ENCODE assay signal across 21 cellular contexts in genomic region chr2:74099835-74100234, GRCh38. TPM values are rescaled to one million over a fixed set of nuclear protein-coding genes. Genes with fewer than 3 reads are reported as not detected.
DNase-seq lines count a peak whose midpoint lies in the region; ATAC-seq and TF ChIP-seq lines count a peak whose summit lies in the region.
"Had no signal": no experiment of that assay in that cellular context is flagged by ENCODE, and none has a peak within 500 bp of the region (broad histone marks: within the 10 kb centered on the region; RNA-seq: fewer than 3 reads in every experiment).

No MANE protein-coding gene starts in this region.

- intact Hi-C loops in left colon (cut with DNase I, micrococcal nuclease) (no loop called here), sciatic nerve (cut with DNase I) (no loop called here)

- ATAC-seq in activated T-helper 17 cell treated with anti-CD3 and anti-CD28 coated beads, Interleukin-2, amount 50 U/mL, for 72 hours (replicated peaks): peak; percentile 6
- ATAC-seq in left colon (peak; percentile 61), sciatic nerve (peak; percentile 69), HG03095 (IDR thresholded peaks at IDR 0.05; ENCODE audit: unreplicated experiment) (no peak)

- peaks cover 97% of the 10 kb centered on the region for H3K36me3 Mint-ChIP-seq in activated T-helper 17 cell treated with anti-CD3 and anti-CD28 coated beads, Interleukin-2, amount 50 U/mL, for 72 hours (ENCODE audit: low read depth)

- H3K9me3 ChIP-seq in HEK293 (ENCODE audit: control insufficient read depth, insufficient read depth, low read depth, low read length): no peaks in the 10 kb centered on the region
- H3K9me3 ChIP-seq: Peyer's patch, psoas muscle, tibial artery had no signal

- TF ChIP-seq CTCF in HEK293 (tag by site-specific recombination; IDR thresholded peaks at IDR 0.05) (no peak), coronary artery (IDR thresholded peaks at IDR 0.05) (no peak)

- no peak overlapping the region for H3K4me3 ChIP-seq in HEK293 (ENCODE audit: low read depth, low read length)
- H3K4me3 ChIP-seq in coronary artery: no peak overlapping the region
- H3K4me3 ChIP-seq: neural progenitor cell, Peyer's patch, psoas muscle, tibial artery had no signal

- H3K27ac ChIP-seq in HEK293 (ENCODE audit: extremely low read depth, low read depth, low read length) (no peak overlapping the region), coronary artery (no peak overlapping the region)
- H3K27ac ChIP-seq: neural progenitor cell, Peyer's patch, psoas muscle, tibial artery had no signal

- no peaks in the 10 kb centered on the region for H3K9me3 Mint-ChIP-seq in activated T-helper 17 cell treated with anti-CD3 and anti-CD28 coated beads, Interleukin-2, amount 50 U/mL, for 72 hours
- H3K9me3 Mint-ChIP-seq: neural progenitor cell; T-helper 1 cell treated with Interleukin-12 subunit alpha and Interleukin-12 subunit beta and Interleukin-4 antibody, amounts not matched to agents 30 μg/mL and 1 μg/mL, for 36 hours had no signal

- DNase-seq in left colon (peak in 1 of 2 donors; percentile 37), sciatic nerve (ENCODE audit: low spot score) (no peak), coronary artery (ENCODE audit: low spot score) (no peak), NCI-H446 treated with DMSO at 0.1 percent for 48 hours (lab: John Stamatoyannopoulos, UW) (no peak)
- no peak for DNase-seq in stimulated activated CD4-positive, alpha-beta T cell treated with anti-CD3 and anti-CD28 coated beads, Interleukin-2, amount 100 ng/mL, for 48 hours
- DNase-seq: activated CD4-positive, alpha-beta T cell treated with anti-CD3 and anti-CD28 coated beads for 48 hours; cortex of kidney; Kasumi-1; NCI-H1105; NCI-H2081; Peyer's patch; psoas muscle; small intestine; stimulated activated CD4-positive, alpha-beta T cell treated with anti-CD3 and anti-CD28 coated beads, Interleukin-2, amount 100 ng/mL, for 24 hours; stimulated activated naive CD4-positive, alpha-beta T cell; tibial artery had no signal

- H3K27ac Mint-ChIP-seq in activated T-helper 17 cell treated with anti-CD3 and anti-CD28 coated beads, Interleukin-2, amount 50 U/mL, for 72 hours: no peak overlapping the region
- H3K27ac Mint-ChIP-seq: neural progenitor cell had no signal

- no peaks in the 10 kb centered on the region for H3K4me1 ChIP-seq in HEK293 (ENCODE audit: control insufficient read depth, insufficient read depth, low read length)
- H3K4me1 ChIP-seq: neural progenitor cell, Peyer's patch, psoas muscle, tibial artery had no signal

- CTCF ChIA-PET in HEK293 (lab: Yijun Ruan, JAX): interaction anchor here (0.5 kb wide), 1 partner anchor 70 kb away, joined by 3 read pairs; no protein-coding TSS in a partner anchor

- H3K4me1 Mint-ChIP-seq in activated T-helper 17 cell treated with anti-CD3 and anti-CD28 coated beads, Interleukin-2, amount 50 U/mL, for 72 hours: no peaks in the 10 kb centered on the region
- H3K4me1 Mint-ChIP-seq: neural progenitor cell had no signal

- H3K27me3 Mint-ChIP-seq in activated T-helper 17 cell treated with anti-CD3 and anti-CD28 coated beads, Interleukin-2, amount 50 U/mL, for 72 hours: no peaks in the 10 kb centered on the region

- H3K36me3 ChIP-seq in HEK293 (ENCODE audit: control insufficient read depth in 2 of 2, insufficient read depth in 1 of 2, low read length in 2 of 2): peaks cover 0 to 58% of the 10 kb centered on the region in 2 experiments; a peak in 2 of 3 replicates
- H3K36me3 ChIP-seq: neural progenitor cell had no signal

- no peak overlapping the region for H3K4me3 Mint-ChIP-seq in activated T-helper 17 cell treated with anti-CD3 and anti-CD28 coated beads, Interleukin-2, amount 50 U/mL, for 72 hours
- H3K4me3 Mint-ChIP-seq: neural progenitor cell; T-helper 1 cell treated with Interleukin-12 subunit alpha and Interleukin-12 subunit beta and Interleukin-4 antibody, amounts not matched to agents 30 μg/mL and 1 μg/mL, for 36 hours had no signal

- POLR2A ChIA-PET in HEK293 (lab: Yijun Ruan, JAX): interaction anchor here (1.3 kb wide), 1 partner anchor 21 kb away, joined by 3 read pairs; no protein-coding TSS in a partner anchor

TF ChIP-seq in HEK293, 187 proteins besides CTCF, POLR2A, EP300 and RAD21:
- TF ChIP-seq ZIC2 (tag by site-specific recombination; IDR thresholded peaks at IDR 0.05) (peak; percentile 78), ZNF362 (tag by site-specific recombination; IDR thresholded peaks at IDR 0.05) (no peak)

RNA-seq across cellular contexts. Expression of gene BOLA3, which starts 47.9 kb away (rescaled TPM):
- total RNA-seq in activated T-helper 17 cell treated with anti-CD3 and anti-CD28 coated beads, Interleukin-2, amount 50 U/mL, for 72 hours: 10 to 100 TPM; 35.7 to 51.7 TPM
- total RNA-seq in left colon: 10 to 100 TPM; 40.4 to 45.8 TPM
- total RNA-seq in sciatic nerve: 13.0 TPM
